Comparison of ENCODE assay signal across 1 cellular context in the genomic region with DNA sequence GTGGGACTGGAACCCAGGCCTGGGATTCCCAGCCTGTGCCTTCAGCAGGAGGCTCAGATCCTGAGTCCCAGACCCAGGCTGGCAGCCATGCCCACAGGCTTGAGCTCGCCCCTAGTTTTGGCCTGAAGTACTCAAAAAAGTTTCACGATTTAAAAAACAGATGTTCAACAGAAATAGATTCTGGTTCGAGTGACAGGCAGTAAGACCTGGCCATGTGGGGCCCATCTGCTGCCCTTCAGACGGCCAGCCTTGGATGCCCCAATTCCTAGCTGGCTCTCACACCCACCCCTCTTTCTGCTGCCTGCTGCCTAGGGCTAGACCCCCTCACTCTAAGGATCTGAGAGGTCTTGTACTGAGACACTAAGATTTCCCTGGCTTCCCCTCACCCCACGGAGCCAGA.
TF ChIP-seq lines count a peak whose summit lies in the region.

No MANE protein-coding gene starts in this region.

TF ChIP-seq in SK-N-SH, 30 proteins besides CTCF, POLR2A, EP300 and RAD21 (continued from another document):
- TF ChIP-seq, protein P1, sequence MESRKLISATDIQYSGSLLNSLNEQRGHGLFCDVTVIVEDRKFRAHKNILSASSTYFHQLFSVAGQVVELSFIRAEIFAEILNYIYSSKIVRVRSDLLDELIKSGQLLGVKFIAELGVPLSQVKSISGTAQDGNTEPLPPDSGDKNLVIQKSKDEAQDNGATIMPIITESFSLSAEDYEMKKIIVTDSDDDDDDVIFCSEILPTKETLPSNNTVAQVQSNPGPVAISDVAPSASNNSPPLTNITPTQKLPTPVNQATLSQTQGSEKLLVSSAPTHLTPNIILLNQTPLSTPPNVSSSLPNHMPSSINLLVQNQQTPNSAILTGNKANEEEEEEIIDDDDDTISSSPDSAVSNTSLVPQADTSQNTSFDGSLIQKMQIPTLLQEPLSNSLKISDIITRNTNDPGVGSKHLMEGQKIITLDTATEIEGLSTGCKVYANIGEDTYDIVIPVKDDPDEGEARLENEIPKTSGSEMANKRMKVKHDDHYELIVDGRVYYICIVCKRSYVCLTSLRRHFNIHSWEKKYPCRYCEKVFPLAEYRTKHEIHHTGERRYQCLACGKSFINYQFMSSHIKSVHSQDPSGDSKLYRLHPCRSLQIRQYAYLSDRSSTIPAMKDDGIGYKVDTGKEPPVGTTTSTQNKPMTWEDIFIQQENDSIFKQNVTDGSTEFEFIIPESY (IDR thresholded peaks at IDR 0.05; ENCODE audit: borderline replicate concordance, low read depth), result no peak
- TF ChIP-seq GATA2 (CRISPR knock-in tag; IDR thresholded peaks at IDR 0.05) (no peak), TCF12 (IDR thresholded peaks at IDR 0.05) (no peak), TAF1 (IDR thresholded peaks at IDR 0.05; ENCODE audit: borderline replicate concordance, low read depth, low read length) (no peak)
